ENCODE assay signal across 8 cellular contexts in the genomic region with DNA sequence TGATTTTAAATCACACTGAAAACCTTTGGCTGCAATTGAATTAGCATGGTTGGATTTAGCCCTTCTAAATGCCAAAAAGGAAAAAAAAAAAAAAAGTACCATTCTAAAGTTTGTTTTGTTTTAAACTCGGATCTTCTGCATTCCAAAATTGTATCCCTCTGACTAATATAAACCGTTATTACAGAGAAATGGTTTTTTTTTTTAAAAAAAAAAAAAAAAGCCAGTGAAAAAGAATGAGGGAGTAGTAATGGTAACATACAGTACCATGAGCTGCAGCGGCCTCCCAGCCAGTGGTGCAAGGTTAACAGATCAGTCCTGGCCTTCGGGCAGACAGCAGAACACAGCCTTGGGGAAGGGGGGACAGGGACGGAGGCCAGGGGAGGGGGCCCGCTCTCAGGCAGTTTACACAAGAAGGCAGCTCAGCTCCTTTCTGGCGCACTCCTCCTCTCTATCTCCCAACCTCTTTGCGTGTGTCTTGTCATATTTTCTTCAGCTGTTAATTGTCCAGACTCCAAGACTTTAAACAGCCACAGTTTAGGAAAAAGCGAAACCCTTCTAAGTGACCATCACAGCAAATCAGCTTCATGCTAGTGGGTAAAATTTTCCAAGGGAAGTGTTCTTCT.
DNase-seq lines count a peak whose midpoint lies in the region; ATAC-seq and TF ChIP-seq lines count a peak whose summit lies in the region.

No MANE protein-coding gene starts in this region.

- DNase-seq in NCI-H69 (lab: John Stamatoyannopoulos, UW) (peak; percentile 76), epithelial cell of prostate (ENCODE audit: low read depth, low spot score) (no peak), mucosa of descending colon (peak in 2 of 3 donors; percentile 17 to 55), ureter (ENCODE audit: low spot score) (peak; percentile 53), NCI-H1436 (lab: John Stamatoyannopoulos, UW) (no peak), dorsolateral prefrontal cortex (no peak), HuH-7.5 (ENCODE audit: low spot score) (no peak), OCI-M2 (lab: John Stamatoyannopoulos, UW; ENCODE audit: unreplicated experiment) (no peak)

- TF ChIP-seq CTCF in mucosa of descending colon (IDR thresholded peaks at IDR 0.05) = no peak
- no peak for TF ChIP-seq CTCF in dorsolateral prefrontal cortex (IDR thresholded peaks at IDR 0.05 in 54 of 56, conservative IDR thresholded peaks at IDR 0.05 in 2 of 56; ENCODE audit: low read depth in 1 of 56, partially characterized antibody in 56 of 56)

- no peaks in the 10 kb centered on the region for H3K9me3 ChIP-seq in mucosa of descending colon

- intact Hi-C loops in mucosa of descending colon (cut with DNase I, micrococcal nuclease) (loop anchor here in 1 of 2 donors (10.0 kb wide), 1 partner anchor 70 kb away; no protein-coding TSS in a partner anchor), dorsolateral prefrontal cortex (cut with DNase I) (no loop called here)

- H3K36me3 ChIP-seq in mucosa of descending colon (ENCODE audit: low read depth) = no peaks in the 10 kb centered on the region

- H3K27ac ChIP-seq in epithelial cell of prostate (peak overlapping the region; percentile 48), dorsolateral prefrontal cortex (peak overlapping the region in 21 of 59 donors; percentile 0 to 78 (median 59))

- H3K27me3 ChIP-seq in dorsolateral prefrontal cortex = peaks cover 0 to 21% (median 0%) of the 10 kb centered on the region in 45 donors

- H3K4me3 ChIP-seq in mucosa of descending colon (no peak overlapping the region), dorsolateral prefrontal cortex (peak overlapping the region in 21 of 59 donors; percentile 2 to 48 (median 35))

- no peaks in the 10 kb centered on the region for H3K4me1 ChIP-seq in mucosa of descending colon (ENCODE audit: low read depth)

- ATAC-seq in mucosa of descending colon = peak; percentile 26

Comparison
In these comparisons a context has a peak if more than half of its experiments do, and no peak if none do; other contexts are left out.
1. DNase-seq: peak in NCI-H69 (single experiment), mucosa of descending colon (2 of 3) and ureter (single experiment); none in epithelial cell of prostate (single experiment), NCI-H1436 (single experiment), dorsolateral prefrontal cortex (0 of 10), HuH-7.5 (single experiment) and OCI-M2 (single experiment).